In the genomic region with DNA sequence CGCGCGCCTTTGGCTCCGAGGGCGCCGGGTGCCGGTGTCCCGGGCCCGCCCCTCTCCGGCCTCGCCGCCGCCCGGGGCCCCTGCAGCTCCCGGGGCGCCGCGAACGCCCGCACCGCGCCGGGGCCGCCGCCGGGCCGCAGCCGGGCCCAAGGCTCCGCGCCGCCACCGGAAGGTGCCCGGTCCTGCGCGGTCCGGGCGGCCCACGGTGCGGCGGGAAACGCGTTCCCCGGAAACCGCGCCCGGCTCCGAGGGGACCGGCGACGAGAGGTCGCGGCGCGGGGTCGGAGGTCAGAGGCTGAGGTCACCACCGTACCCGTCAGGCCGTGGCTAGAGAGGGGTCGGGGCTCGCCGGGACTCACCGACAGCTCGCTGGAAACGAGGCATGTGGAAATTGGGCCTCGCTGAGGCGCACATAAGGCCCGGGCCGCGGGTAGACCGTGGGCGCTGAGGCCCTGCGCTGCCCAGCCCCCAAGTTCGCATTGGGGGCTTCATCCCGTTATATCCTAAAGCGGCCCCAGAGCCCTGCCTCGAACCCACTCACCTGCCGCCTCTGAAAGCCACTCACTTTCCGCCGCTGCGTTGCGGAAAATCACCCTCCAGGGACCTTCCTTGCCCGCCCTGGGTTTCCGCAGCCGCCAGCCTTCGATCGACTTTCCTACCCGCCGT, we compare ENCODE assay signal across 1 cellular context.
TF ChIP-seq lines count a peak whose summit lies in the region.

A gene (minus strand): TSS at position 167 of the 666 bp plus-strand sequence. CDS start 745 bp downstream, outside the sequence.

TF ChIP-seq in HepG2, 621 proteins besides CTCF, POLR2A, EP300 and RAD21 (continued from another document):
- TF ChIP-seq, protein P1, sequence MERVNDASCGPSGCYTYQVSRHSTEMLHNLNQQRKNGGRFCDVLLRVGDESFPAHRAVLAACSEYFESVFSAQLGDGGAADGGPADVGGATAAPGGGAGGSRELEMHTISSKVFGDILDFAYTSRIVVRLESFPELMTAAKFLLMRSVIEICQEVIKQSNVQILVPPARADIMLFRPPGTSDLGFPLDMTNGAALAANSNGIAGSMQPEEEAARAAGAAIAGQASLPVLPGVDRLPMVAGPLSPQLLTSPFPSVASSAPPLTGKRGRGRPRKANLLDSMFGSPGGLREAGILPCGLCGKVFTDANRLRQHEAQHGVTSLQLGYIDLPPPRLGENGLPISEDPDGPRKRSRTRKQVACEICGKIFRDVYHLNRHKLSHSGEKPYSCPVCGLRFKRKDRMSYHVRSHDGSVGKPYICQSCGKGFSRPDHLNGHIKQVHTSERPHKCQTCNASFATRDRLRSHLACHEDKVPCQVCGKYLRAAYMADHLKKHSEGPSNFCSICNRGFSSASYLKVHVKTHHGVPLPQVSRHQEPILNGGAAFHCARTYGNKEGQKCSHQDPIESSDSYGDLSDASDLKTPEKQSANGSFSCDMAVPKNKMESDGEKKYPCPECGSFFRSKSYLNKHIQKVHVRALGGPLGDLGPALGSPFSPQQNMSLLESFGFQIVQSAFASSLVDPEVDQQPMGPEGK (CRISPR knock-in tag; IDR thresholded peaks at IDR 0.05) = peak; percentile 76
- TF ChIP-seq ZNF777 (CRISPR knock-in tag; IDR thresholded peaks at IDR 0.05) = peak; percentile 72; the same call in 1 of the 2 replicates
- TF ChIP-seq, protein P2, sequence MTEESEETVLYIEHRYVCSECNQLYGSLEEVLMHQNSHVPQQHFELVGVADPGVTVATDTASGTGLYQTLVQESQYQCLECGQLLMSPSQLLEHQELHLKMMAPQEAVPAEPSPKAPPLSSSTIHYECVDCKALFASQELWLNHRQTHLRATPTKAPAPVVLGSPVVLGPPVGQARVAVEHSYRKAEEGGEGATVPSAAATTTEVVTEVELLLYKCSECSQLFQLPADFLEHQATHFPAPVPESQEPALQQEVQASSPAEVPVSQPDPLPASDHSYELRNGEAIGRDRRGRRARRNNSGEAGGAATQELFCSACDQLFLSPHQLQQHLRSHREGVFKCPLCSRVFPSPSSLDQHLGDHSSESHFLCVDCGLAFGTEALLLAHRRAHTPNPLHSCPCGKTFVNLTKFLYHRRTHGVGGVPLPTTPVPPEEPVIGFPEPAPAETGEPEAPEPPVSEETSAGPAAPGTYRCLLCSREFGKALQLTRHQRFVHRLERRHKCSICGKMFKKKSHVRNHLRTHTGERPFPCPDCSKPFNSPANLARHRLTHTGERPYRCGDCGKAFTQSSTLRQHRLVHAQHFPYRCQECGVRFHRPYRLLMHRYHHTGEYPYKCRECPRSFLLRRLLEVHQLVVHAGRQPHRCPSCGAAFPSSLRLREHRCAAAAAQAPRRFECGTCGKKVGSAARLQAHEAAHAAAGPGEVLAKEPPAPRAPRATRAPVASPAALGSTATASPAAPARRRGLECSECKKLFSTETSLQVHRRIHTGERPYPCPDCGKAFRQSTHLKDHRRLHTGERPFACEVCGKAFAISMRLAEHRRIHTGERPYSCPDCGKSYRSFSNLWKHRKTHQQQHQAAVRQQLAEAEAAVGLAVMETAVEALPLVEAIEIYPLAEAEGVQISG (CRISPR knock-in tag; IDR thresholded peaks at IDR 0.05) = peak; percentile 96
- TF ChIP-seq, protein P3, sequence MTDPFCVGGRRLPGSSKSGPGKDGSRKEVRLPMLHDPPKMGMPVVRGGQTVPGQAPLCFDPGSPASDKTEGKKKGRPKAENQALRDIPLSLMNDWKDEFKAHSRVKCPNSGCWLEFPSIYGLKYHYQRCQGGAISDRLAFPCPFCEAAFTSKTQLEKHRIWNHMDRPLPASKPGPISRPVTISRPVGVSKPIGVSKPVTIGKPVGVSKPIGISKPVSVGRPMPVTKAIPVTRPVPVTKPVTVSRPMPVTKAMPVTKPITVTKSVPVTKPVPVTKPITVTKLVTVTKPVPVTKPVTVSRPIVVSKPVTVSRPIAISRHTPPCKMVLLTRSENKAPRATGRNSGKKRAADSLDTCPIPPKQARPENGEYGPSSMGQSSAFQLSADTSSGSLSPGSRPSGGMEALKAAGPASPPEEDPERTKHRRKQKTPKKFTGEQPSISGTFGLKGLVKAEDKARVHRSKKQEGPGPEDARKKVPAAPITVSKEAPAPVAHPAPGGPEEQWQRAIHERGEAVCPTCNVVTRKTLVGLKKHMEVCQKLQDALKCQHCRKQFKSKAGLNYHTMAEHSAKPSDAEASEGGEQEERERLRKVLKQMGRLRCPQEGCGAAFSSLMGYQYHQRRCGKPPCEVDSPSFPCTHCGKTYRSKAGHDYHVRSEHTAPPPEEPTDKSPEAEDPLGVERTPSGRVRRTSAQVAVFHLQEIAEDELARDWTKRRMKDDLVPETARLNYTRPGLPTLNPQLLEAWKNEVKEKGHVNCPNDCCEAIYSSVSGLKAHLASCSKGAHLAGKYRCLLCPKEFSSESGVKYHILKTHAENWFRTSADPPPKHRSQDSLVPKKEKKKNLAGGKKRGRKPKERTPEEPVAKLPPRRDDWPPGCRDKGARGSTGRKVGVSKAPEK (CRISPR knock-in tag; IDR thresholded peaks at IDR 0.05; ENCODE audit: borderline replicate concordance) = no peak
- TF ChIP-seq, protein P4, sequence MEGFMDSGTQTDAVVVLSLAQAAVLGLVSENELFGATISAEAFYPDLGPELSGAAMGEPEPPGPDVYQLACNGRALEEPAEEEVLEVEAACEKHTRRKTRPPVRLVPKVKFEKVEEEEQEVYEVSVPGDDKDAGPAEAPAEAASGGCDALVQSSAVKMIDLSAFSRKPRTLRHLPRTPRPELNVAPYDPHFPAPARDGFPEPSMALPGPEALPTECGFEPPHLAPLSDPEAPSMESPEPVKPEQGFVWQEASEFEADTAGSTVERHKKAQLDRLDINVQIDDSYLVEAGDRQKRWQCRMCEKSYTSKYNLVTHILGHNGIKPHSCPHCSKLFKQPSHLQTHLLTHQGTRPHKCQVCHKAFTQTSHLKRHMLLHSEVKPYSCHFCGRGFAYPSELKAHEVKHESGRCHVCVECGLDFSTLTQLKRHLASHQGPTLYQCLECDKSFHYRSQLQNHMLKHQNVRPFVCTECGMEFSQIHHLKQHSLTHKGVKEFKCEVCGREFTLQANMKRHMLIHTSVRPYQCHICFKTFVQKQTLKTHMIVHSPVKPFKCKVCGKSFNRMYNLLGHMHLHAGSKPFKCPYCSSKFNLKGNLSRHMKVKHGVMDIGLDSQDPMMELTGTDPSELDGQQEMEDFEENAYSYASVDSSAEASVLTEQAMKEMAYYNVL (CRISPR knock-in tag; IDR thresholded peaks at IDR 0.05; ENCODE audit: borderline replicate concordance) = peak; percentile 35; the same call in 1 of the 2 replicates
- no peak for TF ChIP-seq ZNF530 (CRISPR knock-in tag; IDR thresholded peaks at IDR 0.05; ENCODE audit: low read depth)
- TF ChIP-seq, protein P5, sequence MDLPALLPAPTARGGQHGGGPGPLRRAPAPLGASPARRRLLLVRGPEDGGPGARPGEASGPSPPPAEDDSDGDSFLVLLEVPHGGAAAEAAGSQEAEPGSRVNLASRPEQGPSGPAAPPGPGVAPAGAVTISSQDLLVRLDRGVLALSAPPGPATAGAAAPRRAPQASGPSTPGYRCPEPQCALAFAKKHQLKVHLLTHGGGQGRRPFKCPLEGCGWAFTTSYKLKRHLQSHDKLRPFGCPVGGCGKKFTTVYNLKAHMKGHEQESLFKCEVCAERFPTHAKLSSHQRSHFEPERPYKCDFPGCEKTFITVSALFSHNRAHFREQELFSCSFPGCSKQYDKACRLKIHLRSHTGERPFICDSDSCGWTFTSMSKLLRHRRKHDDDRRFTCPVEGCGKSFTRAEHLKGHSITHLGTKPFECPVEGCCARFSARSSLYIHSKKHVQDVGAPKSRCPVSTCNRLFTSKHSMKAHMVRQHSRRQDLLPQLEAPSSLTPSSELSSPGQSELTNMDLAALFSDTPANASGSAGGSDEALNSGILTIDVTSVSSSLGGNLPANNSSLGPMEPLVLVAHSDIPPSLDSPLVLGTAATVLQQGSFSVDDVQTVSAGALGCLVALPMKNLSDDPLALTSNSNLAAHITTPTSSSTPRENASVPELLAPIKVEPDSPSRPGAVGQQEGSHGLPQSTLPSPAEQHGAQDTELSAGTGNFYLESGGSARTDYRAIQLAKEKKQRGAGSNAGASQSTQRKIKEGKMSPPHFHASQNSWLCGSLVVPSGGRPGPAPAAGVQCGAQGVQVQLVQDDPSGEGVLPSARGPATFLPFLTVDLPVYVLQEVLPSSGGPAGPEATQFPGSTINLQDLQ (CRISPR knock-in tag; IDR thresholded peaks at IDR 0.05) = peak; percentile 86; the same call in 1 of the 2 replicates
- no peak for TF ChIP-seq FOXJ3 (CRISPR knock-in tag; IDR thresholded peaks at IDR 0.05; ENCODE audit: borderline replicate concordance)
- TF ChIP-seq, protein P6, sequence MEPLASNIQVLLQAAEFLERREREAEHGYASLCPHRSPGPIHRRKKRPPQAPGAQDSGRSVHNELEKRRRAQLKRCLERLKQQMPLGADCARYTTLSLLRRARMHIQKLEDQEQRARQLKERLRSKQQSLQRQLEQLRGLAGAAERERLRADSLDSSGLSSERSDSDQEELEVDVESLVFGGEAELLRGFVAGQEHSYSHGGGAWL (CRISPR knock-in tag; IDR thresholded peaks at IDR 0.05) = peak; percentile 90
- TF ChIP-seq, protein P7, sequence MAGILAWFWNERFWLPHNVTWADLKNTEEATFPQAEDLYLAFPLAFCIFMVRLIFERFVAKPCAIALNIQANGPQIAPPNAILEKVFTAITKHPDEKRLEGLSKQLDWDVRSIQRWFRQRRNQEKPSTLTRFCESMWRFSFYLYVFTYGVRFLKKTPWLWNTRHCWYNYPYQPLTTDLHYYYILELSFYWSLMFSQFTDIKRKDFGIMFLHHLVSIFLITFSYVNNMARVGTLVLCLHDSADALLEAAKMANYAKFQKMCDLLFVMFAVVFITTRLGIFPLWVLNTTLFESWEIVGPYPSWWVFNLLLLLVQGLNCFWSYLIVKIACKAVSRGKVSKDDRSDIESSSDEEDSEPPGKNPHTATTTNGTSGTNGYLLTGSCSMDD (CRISPR knock-in tag; IDR thresholded peaks at IDR 0.05) = peak; percentile 72; the same call in 1 of the 2 replicates
- peak; percentile 60; the same call in 1 of the 2 replicates for TF ChIP-seq SIX4 (CRISPR knock-in tag; IDR thresholded peaks at IDR 0.05)
- TF ChIP-seq MXI1 (IDR thresholded peaks at IDR 0.05; ENCODE audit: borderline replicate concordance, low read depth, low read length) = peak; percentile 89; the same call in 2 of the 3 replicates
- TF ChIP-seq, protein P8, sequence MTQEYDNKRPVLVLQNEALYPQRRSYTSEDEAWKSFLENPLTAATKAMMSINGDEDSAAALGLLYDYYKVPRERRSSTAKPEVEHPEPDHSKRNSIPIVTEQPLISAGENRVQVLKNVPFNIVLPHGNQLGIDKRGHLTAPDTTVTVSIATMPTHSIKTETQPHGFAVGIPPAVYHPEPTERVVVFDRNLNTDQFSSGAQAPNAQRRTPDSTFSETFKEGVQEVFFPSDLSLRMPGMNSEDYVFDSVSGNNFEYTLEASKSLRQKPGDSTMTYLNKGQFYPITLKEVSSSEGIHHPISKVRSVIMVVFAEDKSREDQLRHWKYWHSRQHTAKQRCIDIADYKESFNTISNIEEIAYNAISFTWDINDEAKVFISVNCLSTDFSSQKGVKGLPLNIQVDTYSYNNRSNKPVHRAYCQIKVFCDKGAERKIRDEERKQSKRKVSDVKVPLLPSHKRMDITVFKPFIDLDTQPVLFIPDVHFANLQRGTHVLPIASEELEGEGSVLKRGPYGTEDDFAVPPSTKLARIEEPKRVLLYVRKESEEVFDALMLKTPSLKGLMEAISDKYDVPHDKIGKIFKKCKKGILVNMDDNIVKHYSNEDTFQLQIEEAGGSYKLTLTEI (CRISPR knock-in tag; conservative IDR thresholded peaks at IDR 0.05) = no peak
- TF ChIP-seq CEBPG (CRISPR knock-in tag; IDR thresholded peaks at IDR 0.05) = peak; percentile 19; the same call in 1 of the 2 replicates
